In the genomic region with DNA sequence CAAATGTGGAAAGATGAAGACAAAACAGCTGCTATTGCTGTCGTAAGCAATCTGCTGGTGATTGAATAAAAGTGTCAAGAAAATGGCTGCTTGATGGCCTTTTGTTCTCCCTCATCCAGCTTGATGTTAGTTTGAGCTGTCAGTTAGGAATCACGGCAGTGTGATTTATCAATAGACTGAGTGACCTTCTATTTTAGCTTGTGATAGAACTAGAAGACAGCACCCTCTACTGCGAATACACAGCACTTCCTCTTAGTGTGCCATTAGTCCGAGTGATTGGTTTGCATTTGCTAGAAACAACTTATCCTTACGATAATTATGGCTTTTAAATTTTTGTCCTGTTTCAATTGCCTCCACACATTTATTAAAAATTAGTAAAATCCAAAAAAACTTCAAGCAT, we compare ENCODE assay signal across 10 cellular contexts.
DNase-seq lines count a peak whose midpoint lies in the region; ATAC-seq, FAIRE-seq and TF ChIP-seq lines count a peak whose summit lies in the region.
"Had no signal": no experiment of that assay in that cellular context is flagged by ENCODE, and none has a peak within 500 bp of the region (broad histone marks: within the 10 kb centered on the region; RNA-seq: fewer than 3 reads in every experiment).

No MANE protein-coding gene starts in this region.

- no peaks in the 10 kb centered on the region; a peak in 1 of 4 replicates for H3K4me1 ChIP-seq in SK-N-SH (ENCODE audit: control insufficient read depth in 1 of 2, insufficient read depth in 2 of 2, low read depth in 1 of 2, low read length in 1 of 2)

- H3K4me2 ChIP-seq in SK-N-SH, result no peak overlapping the region

- TF ChIP-seq RAD21 in SK-N-SH (IDR thresholded peaks at IDR 0.05; ENCODE audit: low read length), result peak; percentile 61

- H3F3A ChIP-seq in SK-N-SH (replicated peaks; ENCODE audit: insufficient read depth), result no peaks in the 10 kb centered on the region

- no peak for DNase-seq in D721Med (ENCODE audit: insufficient read length, low spot score)
- no peak for DNase-seq in LNCaP clone FGC (ENCODE audit: low read depth)
- peak; percentile 32 for DNase-seq in SK-N-SH
- DNase-seq in kidney epithelial cell (ENCODE audit: low read depth), result no peak
- no peak for DNase-seq in NCI-H2107 treated with DMSO at 0.1 percent for 48 hours (lab: John Stamatoyannopoulos, UW; ENCODE audit: unreplicated experiment)
- DNase-seq in LoVo (ENCODE audit: low spot score), result no peak
- DNase-seq in NCI-H2029 (lab: John Stamatoyannopoulos, UW), result no peak
- DNase-seq: left ventricle myocardium superior; stimulated activated CD4-positive, alpha-beta T cell treated with anti-CD3 and anti-CD28 coated beads, Interleukin-4, amount 100 ng/mL, for 4 hours had no signal

- no peaks in the 10 kb centered on the region for H3K9me2 ChIP-seq in SK-N-SH

- H3K4me3 ChIP-seq in LNCaP clone FGC (ENCODE audit: low read depth, low read length) (no peak overlapping the region), SK-N-SH (ENCODE audit: low read depth in 2 of 2, low read length in 1 of 2) (no peak overlapping the region; a peak in 1 of 4 replicates), kidney epithelial cell (ENCODE audit: low read depth, low read length) (no peak overlapping the region)

- CTCF ChIA-PET in SK-N-SH (lab: Yijun Ruan, JAX), result interaction anchor here (0.8 to 2.5 kb wide), 8 partner anchors 8 to 683 kb away, joined by 3 to 10 read pairs (median 4); no protein-coding TSS in a partner anchor

- H3K9me3 ChIP-seq in SK-N-SH, result no peaks in the 10 kb centered on the region

- no peak overlapping the region for H3K27ac ChIP-seq in SK-N-SH (ENCODE audit: low read depth in 2 of 2, low read length in 1 of 2)

- ATAC-seq in GM18861 (IDR thresholded peaks at IDR 0.05; ENCODE audit: unreplicated experiment), result no peak
- ATAC-seq: left ventricle myocardium superior had no signal

- whole genome bisulfite sequencing in SK-N-SH (ENCODE audit: low lambda C conversion rate), result 58% methylated on average over 5 of the region's 5 CpGs

- peak; percentile 82 for FAIRE-seq in D721Med (lab: Jason Lieb, UNC)

- no peaks in the 10 kb centered on the region for H4K20me1 ChIP-seq in SK-N-SH (ENCODE audit: insufficient read depth)

- H3K36me3 ChIP-seq in SK-N-SH (replicated peaks in 1 of 2; ENCODE audit: control insufficient read depth in 1 of 2, insufficient read depth in 2 of 2, low read length in 1 of 2) (no peaks in the 10 kb centered on the region), kidney epithelial cell (ENCODE audit: control insufficient read depth, insufficient read depth, low read length) (no peaks in the 10 kb centered on the region)

- TF ChIP-seq CTCF in D721Med (IDR thresholded peaks at IDR 0.05; ENCODE audit: insufficient read depth, missing control alignments), result peak; percentile 25
- peak; percentile 27; the same call in 1 of the 2 replicates for TF ChIP-seq CTCF in LNCaP clone FGC (IDR thresholded peaks at IDR 0.05; ENCODE audit: control insufficient read depth, extremely low read depth, insufficient read depth)
- TF ChIP-seq CTCF in SK-N-SH (IDR thresholded peaks at IDR 0.05), result peak; percentile 44; the same call in 1 of the 2 replicates
- peak; percentile 31 for TF ChIP-seq CTCF in kidney epithelial cell (IDR thresholded peaks at IDR 0.05; ENCODE audit: insufficient read depth, low read length, poor library complexity, severe bottlenecking)

- H3K27me3 ChIP-seq in SK-N-SH (ENCODE audit: insufficient read depth), result no peaks in the 10 kb centered on the region
- no peaks in the 10 kb centered on the region for H3K27me3 ChIP-seq in kidney epithelial cell (ENCODE audit: control insufficient read depth, insufficient read depth, low read length)

- no peak for TF ChIP-seq EP300 in SK-N-SH (IDR thresholded peaks at IDR 0.05; ENCODE audit: borderline replicate concordance in 1 of 2, low read depth in 1 of 2, low read length in 1 of 2)

- H2AFZ ChIP-seq in SK-N-SH (ENCODE audit: low read depth), result no peak overlapping the region

- POLR2A ChIA-PET in SK-N-SH (lab: Yijun Ruan, JAX), result no interaction called here

- H3K9ac ChIP-seq in SK-N-SH, result no peak overlapping the region

- no peaks in the 10 kb centered on the region for H3K79me2 ChIP-seq in SK-N-SH (ENCODE audit: insufficient read depth)

TF ChIP-seq in SK-N-SH, 30 proteins besides CTCF, POLR2A, EP300 and RAD21:
- TF ChIP-seq TAF1 (IDR thresholded peaks at IDR 0.05; ENCODE audit: borderline replicate concordance, low read depth, low read length) (no peak), IRF3 (IDR thresholded peaks at IDR 0.05; ENCODE audit: low read depth, low read length) (no peak), FOXM1 (IDR thresholded peaks at IDR 0.05; ENCODE audit: low read depth) (no peak), CHD2 (IDR thresholded peaks at IDR 0.05; ENCODE audit: low read length, partially characterized antibody) (no peak), NFIC (IDR thresholded peaks at IDR 0.05; ENCODE audit: borderline replicate concordance) (no peak), USF1 (IDR thresholded peaks at IDR 0.05; ENCODE audit: borderline replicate concordance, low read depth) (no peak), RCOR1 (IDR thresholded peaks at IDR 0.05; ENCODE audit: low read length) (no peak), RXRA (IDR thresholded peaks at IDR 0.05; ENCODE audit: borderline replicate concordance, low read depth) (no peak), NRF1 (IDR thresholded peaks at IDR 0.05; ENCODE audit: low read depth, low read length) (no peak)
